8 cellular contexts compared by ENCODE assay signal in genomic region chr22:30634477-30635233, GRCh38. TPM values are rescaled to one million over a fixed set of nuclear protein-coding genes. Genes with fewer than 3 reads are reported as not detected.
DNase-seq lines count a peak whose midpoint lies in the region; ATAC-seq, FAIRE-seq and TF ChIP-seq lines count a peak whose summit lies in the region.

No MANE protein-coding gene starts in this region.

- DNase-seq in CMK (ENCODE audit: low read depth) = peak; percentile 66
- peak; percentile 65 for DNase-seq in HS-27A (ENCODE audit: low read depth)
- peak; percentile 78 to 79 for DNase-seq in NOMO-1 (lab: John Stamatoyannopoulos, UW; ENCODE audit: unreplicated experiment in 2 of 2)
- peak; percentile 72 to 96 (median 85) for DNase-seq in activated CD8-positive, alpha-beta memory T cell treated with anti-CD3 and anti-CD28 coated beads for 48 hours (ENCODE audit: low read depth in 2 of 3, low spot score in 2 of 3)
- peak; percentile 65 to 96 for DNase-seq in H1 (ENCODE audit: low read depth in 1 of 2, low spot score in 2 of 2)
- DNase-seq in mesenteric fat pad (ENCODE audit: low spot score) = peak; percentile 95
- DNase-seq in stimulated activated CD8-positive, alpha-beta memory T cell treated with anti-CD3 and anti-CD28 coated beads, Interleukin-12 subunit alpha, Interleukin-12 subunit beta, amount 100 ng/mL, for 4 hours (ENCODE audit: low read depth) = peak; percentile 80

- H4K20me1 ChIP-seq in H1 (replicated peaks in 1 of 2; ENCODE audit: control insufficient read depth in 1 of 2, insufficient read depth in 2 of 2, low read length in 2 of 2) = peaks cover 0 to 2% of the 10 kb centered on the region in 2 experiments

- no peak overlapping the region for H2BK15ac ChIP-seq in H1 (ENCODE audit: low read length)

- peak overlapping the region; percentile 21; the same call in 1 of the 2 replicates for H3K18ac ChIP-seq in H1 (ENCODE audit: extremely low read depth, low read length)

- H2BK20ac ChIP-seq in H1 (ENCODE audit: low read length) = no peak overlapping the region

- TF ChIP-seq EP300 in H1 (IDR thresholded peaks at IDR 0.05; ENCODE audit: borderline replicate concordance in 1 of 2, low read depth in 2 of 2, low read length in 2 of 2) = no peak

- peak overlapping the region; percentile 76 to 98 for H3K4me2 ChIP-seq in H1 (ENCODE audit: insufficient read depth in 1 of 2, low read depth in 2 of 2, low read length in 2 of 2)

- H4K5ac ChIP-seq in H1 (ENCODE audit: insufficient read length, low read depth, low read length) = no peak overlapping the region

- H2AK5ac ChIP-seq in H1 (ENCODE audit: low read depth, low read length) = no peak overlapping the region

- H3K27me3 ChIP-seq in H1 (replicated peaks in 1 of 4; ENCODE audit: control insufficient read depth in 3 of 4, extremely low read depth in 1 of 4, insufficient read depth in 3 of 4, low read length in 3 of 4) = peaks cover 0 to 4% (median 0%) of the 10 kb centered on the region in 4 experiments; a peak in 2 of 7 replicates

- H3K23ac ChIP-seq in H1 (ENCODE audit: insufficient read length) = no peak overlapping the region

- no peaks in the 10 kb centered on the region for H3K36me3 ChIP-seq in H1 (ENCODE audit: control insufficient read depth in 2 of 4, insufficient read depth in 4 of 4, low read length in 3 of 4)

- TF ChIP-seq CTCF in H1 (IDR thresholded peaks at IDR 0.05; ENCODE audit: control extremely low read depth in 1 of 3, insufficient read depth in 1 of 3, low read depth in 1 of 3, low read length in 3 of 3) = peak; percentile 92 to 98 (median 96)

- H3K4ac ChIP-seq in H1 (replicated peaks; ENCODE audit: insufficient read length, low read depth, low read length) = no peak overlapping the region

- H2BK120ac ChIP-seq in H1 (replicated peaks; ENCODE audit: low read depth, low read length) = no peak overlapping the region

- H3K4me1 ChIP-seq in H1 (replicated peaks in 1 of 4; ENCODE audit: control insufficient read depth in 3 of 4, insufficient read depth in 4 of 4, low read length in 3 of 4) = peaks cover 0 to 22% (median 14%) of the 10 kb centered on the region in 4 experiments; a peak in 6 of 7 replicates

- CTCF ChIA-PET in H1 (lab: Charles Lee; ENCODE audit: partially characterized antibody) = interaction anchor here (0.7 to 7.8 kb wide), 53 partner anchors 8 to 396 kb away, joined by 3 to 137 read pairs (median 5); partner anchors contain the start of genes DUSP18, OSBP2, PES1 and TCN2

- peak; percentile 58 for ATAC-seq in GM19455 (IDR thresholded peaks at IDR 0.05; ENCODE audit: unreplicated experiment)

- no peak overlapping the region for H3K56ac ChIP-seq in H1 (replicated peaks; ENCODE audit: insufficient read length, low read depth, low read length)

- H3K23me2 ChIP-seq in H1 (ENCODE audit: low read depth, low read length) = peaks cover 11% of the 10 kb centered on the region; the same call in 1 of the 2 replicates

- TF ChIP-seq POLR2A in H1 (IDR thresholded peaks at IDR 0.05; ENCODE audit: control extremely low read depth in 1 of 2, low read depth in 2 of 2, low read length in 2 of 2) = no peak

- H3K27ac ChIP-seq in H1 (ENCODE audit: low read depth, low read length) = no peak overlapping the region

- no peak overlapping the region for H3K14ac ChIP-seq in H1 (ENCODE audit: insufficient read length)

- no peaks in the 10 kb centered on the region; the same call in 1 of the 2 replicates for H3K79me1 ChIP-seq in H1 (ENCODE audit: low read depth, low read length)

- peaks cover 0 to 5% of the 10 kb centered on the region in 2 experiments; a peak in 1 of 4 replicates for H3K9me3 ChIP-seq in H1 (ENCODE audit: insufficient read depth in 2 of 2, low read depth in 1 of 2, low read length in 1 of 2)

- peak; percentile 94 for FAIRE-seq in H1 (lab: Jason Lieb, UNC)

- 27% methylated on average over 28 of the region's 29 CpGs; no CpG with 5 or more reads in 1 of the 2 experiments for WGBS in H1 (ENCODE audit: extremely low coverage in 1 of 2, insufficient coverage in 1 of 2, insufficient read length in 1 of 2, insufficient replicate concordance in 2 of 2, low coverage in 1 of 2, low lambda C conversion rate in 2 of 2, missing lambda C conversion rate in 1 of 2), 2 experiments

- H4K8ac ChIP-seq in H1 (ENCODE audit: extremely low read depth, insufficient read depth, low read length) = no peak overlapping the region; the same call in 1 of the 2 replicates

- TF ChIP-seq RAD21 in H1 (IDR thresholded peaks at IDR 0.05 in 1 of 2, conservative IDR thresholded peaks at IDR 0.05 in 1 of 2; ENCODE audit: low read depth in 2 of 2, low read length in 2 of 2) = peak; percentile 87 to 91

- H3K4me3 ChIP-seq in H1 (ENCODE audit: extremely low read depth in 1 of 4, insufficient read depth in 2 of 4, low read depth in 3 of 4, low read length in 4 of 4) = peak overlapping the region; percentile 34 to 71 (median 44); a peak in 7 of 8 replicates

- POLR2A ChIA-PET in H1 (lab: Charles Lee; ENCODE audit: partially characterized antibody) = interaction anchor here (0.7 to 2.7 kb wide), 10 partner anchors 9 to 278 kb away, joined by 3 to 12 read pairs (median 5); partner anchors contain the start of genes CCDC157, OSBP2, SF3A1 and TCN2

- no peaks in the 10 kb centered on the region; a peak in 1 of 4 replicates for H3K79me2 ChIP-seq in H1 (ENCODE audit: control insufficient read depth in 1 of 2, insufficient read depth in 2 of 2, low read length in 2 of 2)

- H4K91ac ChIP-seq in H1 (replicated peaks; ENCODE audit: insufficient read length, low read length) = peak overlapping the region; percentile 22

- no peak overlapping the region for H2BK12ac ChIP-seq in H1 (ENCODE audit: low read depth, low read length)

- no peak overlapping the region for H3K9ac ChIP-seq in H1 (replicated peaks in 1 of 4; ENCODE audit: extremely low read depth in 1 of 4, low read depth in 3 of 4, low read length in 3 of 4)

- peak overlapping the region; percentile 33; the same call in 1 of the 2 replicates for H2AFZ ChIP-seq in H1 (ENCODE audit: low read length)

- H2BK5ac ChIP-seq in H1 (ENCODE audit: low read depth, low read length) = no peak overlapping the region; the same call in 1 of the 2 replicates

TF ChIP-seq in H1, 55 proteins besides CTCF, POLR2A, EP300 and RAD21 (continues in another document):
- TF ChIP-seq ASH2L (IDR thresholded peaks at IDR 0.05; ENCODE audit: low read length) (no peak), TCF12 (IDR thresholded peaks at IDR 0.05; ENCODE audit: low read depth, low read length) (no peak), NANOG (IDR thresholded peaks at IDR 0.05; ENCODE audit: insufficient read depth, low read depth, low read length, poor library complexity, severe bottlenecking) (no peak), RBBP5 (IDR thresholded peaks at IDR 0.05; ENCODE audit: borderline replicate concordance, low read depth, low read length) (no peak), KDM1A (IDR thresholded peaks at IDR 0.05; ENCODE audit: borderline replicate concordance, low read length) (no peak), JUND (IDR thresholded peaks at IDR 0.05; ENCODE audit: low read length) (no peak), PHF8 (conservative IDR thresholded peaks at IDR 0.05; ENCODE audit: low read depth, low read length) (no peak), BRCA1 (IDR thresholded peaks at IDR 0.05; ENCODE audit: low read depth, low read length) (no peak; the same call in 1 of the 2 replicates), CREB1 (IDR thresholded peaks at IDR 0.05) (0 out of 2 replicates have a peak, but pooled peaks have one; percentile 38)

RNA-seq across cellular contexts. Expression of gene SLC35E4, which starts 0.9 kb away (rescaled TPM):
- total RNA-seq in H1 (2021; fragmentation: NEBNext Ultra II Directional; extraction: Animal tissue kit (Norgen Biotek cat#: 25700)) = 5.1 TPM in 2 replicates
- polyA plus RNA-seq in H1 (2011; rRNA removed) = 5.6 and 7.8 TPM in 2 replicates
- 4.9 TPM for polyA plus RNA-seq in H1 (2011; cell fraction: cytosol; rRNA removed)
- polyA plus RNA-seq in H1 (2011; cell fraction: nucleus; rRNA removed) = 5.3 TPM
- 3.1 to 5.1 TPM (median 3.9 TPM) in 4 replicates for polyA plus RNA-seq in H1 (2012, experiment 1 of 2)
- polyA plus RNA-seq in H1 (2012, experiment 2 of 2) = 5.2 TPM
- polyA plus RNA-seq in H1 (2013, experiment 1 of 2) = 6.0 TPM
- 6.0 TPM for polyA plus RNA-seq in H1 (2013, experiment 2 of 2)
- polyA minus RNA-seq in H1 (2011; rRNA and poly(A)+ RNA removed) = 2.8 and 3.0 TPM in 2 replicates
- 4.3 TPM for polyA minus RNA-seq in H1 (2011; cell fraction: cytosol; rRNA and poly(A)+ RNA removed)
- 5.8 TPM for polyA minus RNA-seq in H1 (2011; cell fraction: nucleus; rRNA and poly(A)+ RNA removed)
- 3.7 TPM for total RNA-seq in mesenteric fat pad

RNA-seq across cellular contexts. Expression of gene TCN2, which starts 27.7 kb away (rescaled TPM):
- 30.0 and 36.2 TPM in 2 replicates for total RNA-seq in H1 (2021; fragmentation: NEBNext Ultra II Directional; extraction: Animal tissue kit (Norgen Biotek cat#: 25700))
- 87.8 and 91.7 TPM in 2 replicates for polyA plus RNA-seq in H1 (2011; rRNA removed)
- polyA plus RNA-seq in H1 (2011; cell fraction: cytosol; rRNA removed) = 59.1 TPM
- 77.5 TPM for polyA plus RNA-seq in H1 (2011; cell fraction: nucleus; rRNA removed)
- polyA plus RNA-seq in H1 (2012, experiment 1 of 2) = 38.9 to 58.8 TPM (median 53.7 TPM) in 4 replicates
- polyA plus RNA-seq in H1 (2012, experiment 2 of 2) = 67.8 TPM
- polyA plus RNA-seq in H1 (2013, experiment 1 of 2) = 56.8 TPM
- polyA plus RNA-seq in H1 (2013, experiment 2 of 2) = 56.9 TPM
- polyA minus RNA-seq in H1 (2011; rRNA and poly(A)+ RNA removed) = 73.8 and 106 TPM in 2 replicates
- polyA minus RNA-seq in H1 (2011; cell fraction: cytosol; rRNA and poly(A)+ RNA removed) = 33.8 TPM
- 46.5 TPM for polyA minus RNA-seq in H1 (2011; cell fraction: nucleus; rRNA and poly(A)+ RNA removed)
- total RNA-seq in mesenteric fat pad = 46.5 TPM

RNA-seq across cellular contexts. Expression of gene DUSP18, which starts 33.0 kb away (rescaled TPM):
- total RNA-seq in H1 (2021; fragmentation: NEBNext Ultra II Directional; extraction: Animal tissue kit (Norgen Biotek cat#: 25700)) = 2.6 and 3.6 TPM in 2 replicates
- polyA plus RNA-seq in H1 (2011; rRNA removed) = 7.3 and 8.3 TPM in 2 replicates
- 5.8 TPM for polyA plus RNA-seq in H1 (2011; cell fraction: cytosol; rRNA removed)
- 6.1 TPM for polyA plus RNA-seq in H1 (2011; cell fraction: nucleus; rRNA removed)
- 2.7 to 3.6 TPM (median 3.3 TPM) in 4 replicates for polyA plus RNA-seq in H1 (2012, experiment 1 of 2)
- 2.1 TPM for polyA plus RNA-seq in H1 (2012, experiment 2 of 2)
- 1.9 TPM for polyA plus RNA-seq in H1 (2013, experiment 1 of 2)
- 1.8 TPM for polyA plus RNA-seq in H1 (2013, experiment 2 of 2)
- polyA minus RNA-seq in H1 (2011; rRNA and poly(A)+ RNA removed) = 11.0 and 13.8 TPM in 2 replicates
- 5.0 TPM for polyA minus RNA-seq in H1 (2011; cell fraction: cytosol; rRNA and poly(A)+ RNA removed)
- polyA minus RNA-seq in H1 (2011; cell fraction: nucleus; rRNA and poly(A)+ RNA removed) = 4.8 TPM
- 6.8 TPM for total RNA-seq in mesenteric fat pad

RNA-seq across cellular contexts. Expression of gene PES1, which starts 42.9 kb away (rescaled TPM):
- 121 and 133 TPM in 2 replicates for total RNA-seq in H1 (2021; fragmentation: NEBNext Ultra II Directional; extraction: Animal tissue kit (Norgen Biotek cat#: 25700))
- 191 and 247 TPM in 2 replicates for polyA plus RNA-seq in H1 (2011; rRNA removed)
- 147 TPM for polyA plus RNA-seq in H1 (2011; cell fraction: cytosol; rRNA removed)
- polyA plus RNA-seq in H1 (2011; cell fraction: nucleus; rRNA removed) = 202 TPM
- 90.7 to 127 TPM (median 115 TPM) in 4 replicates for polyA plus RNA-seq in H1 (2012, experiment 1 of 2)
- 136 TPM for polyA plus RNA-seq in H1 (2012, experiment 2 of 2)
- polyA plus RNA-seq in H1 (2013, experiment 1 of 2) = 73.6 TPM
- polyA plus RNA-seq in H1 (2013, experiment 2 of 2) = 74.6 TPM
- polyA minus RNA-seq in H1 (2011; rRNA and poly(A)+ RNA removed) = 186 and 236 TPM in 2 replicates
- polyA minus RNA-seq in H1 (2011; cell fraction: cytosol; rRNA and poly(A)+ RNA removed) = 73.2 TPM
- polyA minus RNA-seq in H1 (2011; cell fraction: nucleus; rRNA and poly(A)+ RNA removed) = 84.9 TPM
- 59.4 TPM for total RNA-seq in mesenteric fat pad
